8 cellular contexts compared by ENCODE assay signal in the genomic region with DNA sequence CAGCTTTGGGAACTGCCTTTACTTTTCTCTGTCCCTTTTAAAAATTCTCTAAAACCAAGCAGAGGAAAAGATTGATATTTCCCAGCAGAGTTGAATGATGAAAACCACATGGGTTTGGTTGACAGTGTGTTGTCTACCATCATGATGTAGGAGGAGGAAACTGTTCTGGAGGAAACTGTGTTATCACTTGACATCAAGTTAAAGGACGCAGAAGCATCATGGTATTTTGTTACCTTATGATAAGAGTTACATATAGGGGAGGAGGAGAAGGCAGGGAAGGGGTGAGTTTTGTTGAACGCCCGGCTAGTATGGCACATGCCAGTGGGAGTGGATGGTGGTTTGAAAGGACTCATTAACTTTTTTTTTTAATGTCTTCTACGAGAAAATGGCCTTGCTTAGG.
A peak's percentile ranks its signal among the peaks of the same experiment; 100 is the strongest.
DNase-seq lines count a peak whose midpoint lies in the region; ATAC-seq and TF ChIP-seq lines count a peak whose summit lies in the region.

No MANE protein-coding gene starts in this region.

- peak overlapping the region; percentile 81 for H3K4me3 Mint-ChIP-seq in T-helper 1 cell treated with Interleukin-12 subunit alpha and Interleukin-12 subunit beta and Interleukin-4 antibody, amounts not matched to agents 30 μg/mL and 1 μg/mL, for 36 hours

- ATAC-seq in GM19324 (IDR thresholded peaks at IDR 0.05; ENCODE audit: low FRiP score, unreplicated experiment): no peak

- H3K27ac ChIP-seq in VCaP: peak overlapping the region; percentile 95
- H3K27ac ChIP-seq in iPS-20b (ENCODE audit: low read length): no peak overlapping the region
- peak overlapping the region; percentile 86 for H3K27ac ChIP-seq in substantia nigra (ENCODE audit: low read depth, low read length, poor library complexity, severe bottlenecking)

- H3K9me3 ChIP-seq in iPS-20b (ENCODE audit: insufficient read depth, low read depth, low read length): no peaks in the 10 kb centered on the region

- peak overlapping the region; percentile 87; the same call in 1 of the 2 replicates for H3K9ac ChIP-seq in iPS-20b (ENCODE audit: low read depth, low read length)

- H3K4me1 Mint-ChIP-seq in T-helper 1 cell treated with Interleukin-12 subunit alpha and Interleukin-12 subunit beta and Interleukin-4 antibody, amounts not matched to agents 30 μg/mL and 1 μg/mL, for 36 hours (ENCODE audit: low read depth): peaks cover 4% of the 10 kb centered on the region

- no peak overlapping the region for H3K27ac Mint-ChIP-seq in T-helper 1 cell treated with Interleukin-12 subunit alpha and Interleukin-12 subunit beta and Interleukin-4 antibody, amounts not matched to agents 30 μg/mL and 1 μg/mL, for 36 hours

- H3K27me3 ChIP-seq in iPS-20b (ENCODE audit: insufficient read depth, low read length): no peaks in the 10 kb centered on the region

- H3K4me1 ChIP-seq in iPS-20b (ENCODE audit: insufficient read depth, low read length): peaks cover 5% of the 10 kb centered on the region; the same call in 1 of the 2 replicates

- no peak for TF ChIP-seq CTCF in VCaP (conservative IDR thresholded peaks at IDR 0.05)

- peaks cover 2% of the 10 kb centered on the region for H3K36me3 Mint-ChIP-seq in T-helper 1 cell treated with Interleukin-12 subunit alpha and Interleukin-12 subunit beta and Interleukin-4 antibody, amounts not matched to agents 30 μg/mL and 1 μg/mL, for 36 hours (ENCODE audit: low read depth)

- DNase-seq in T-helper 1 cell: no peak
- DNase-seq in substantia nigra (lab: John Stamatoyannopoulos, UW): no peak
- DNase-seq in amniotic stem cell (lab: John Stamatoyannopoulos, UW): no peak
- no peak for DNase-seq in GOT3 (lab: John Stamatoyannopoulos, UW)

- H3K27me3 Mint-ChIP-seq in T-helper 1 cell treated with Interleukin-12 subunit alpha and Interleukin-12 subunit beta and Interleukin-4 antibody, amounts not matched to agents 30 μg/mL and 1 μg/mL, for 36 hours (ENCODE audit: low read depth): peaks cover 24% of the 10 kb centered on the region

- no peaks in the 10 kb centered on the region for H3K36me3 ChIP-seq in iPS-20b (ENCODE audit: insufficient read depth, low read depth, low read length)

- H3K9me3 Mint-ChIP-seq in T-helper 1 cell treated with Interleukin-12 subunit alpha and Interleukin-12 subunit beta and Interleukin-4 antibody, amounts not matched to agents 30 μg/mL and 1 μg/mL, for 36 hours: no peaks in the 10 kb centered on the region

- H3K4me3 ChIP-seq in iPS-20b (ENCODE audit: low read length): peak overlapping the region; percentile 90; the same call in 1 of the 2 replicates
